Comparison of ENCODE assay signal across 10 cellular contexts in the genomic region with DNA sequence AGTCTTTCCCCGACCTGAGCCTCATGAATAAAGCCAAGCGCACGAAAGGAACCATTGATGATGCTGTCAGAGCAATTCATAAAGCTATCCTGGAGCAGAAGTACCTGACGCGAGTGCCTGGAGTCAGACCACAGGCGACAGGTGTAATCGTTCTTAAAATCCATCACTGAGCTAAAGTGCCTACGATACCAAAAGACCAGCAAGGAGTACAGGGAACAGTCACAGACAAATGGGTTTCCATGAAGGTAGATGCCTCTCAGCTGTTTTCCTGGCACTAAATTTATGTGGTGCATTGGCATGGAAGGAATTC. TPM values are rescaled to one million over a fixed set of nuclear protein-coding genes. Genes with fewer than 3 reads are reported as not detected.
A peak's percentile ranks its signal among the peaks of the same experiment; 100 is the strongest.
DNase-seq lines count a peak whose midpoint lies in the region; ATAC-seq and TF ChIP-seq lines count a peak whose summit lies in the region.
"Had no signal": no experiment of that assay in that cellular context is flagged by ENCODE, and none has a peak within 500 bp of the region (broad histone marks: within the 10 kb centered on the region; RNA-seq: fewer than 3 reads in every experiment).

No MANE protein-coding gene starts in this region.

- POLR2A ChIA-PET in HEK293 (lab: Yijun Ruan, JAX): interaction anchor here (0.8 kb wide), 1 partner anchor 199 kb away, joined by 3 read pairs; no protein-coding TSS in a partner anchor

- DNase-seq in fibroblast of pulmonary artery (ENCODE audit: low read depth): no peak
- no peak for DNase-seq in skeletal muscle cell (ENCODE audit: low read depth)
- no peak for DNase-seq in sciatic nerve (ENCODE audit: low spot score)
- no peak for DNase-seq in AG08396 (ENCODE audit: low spot score)
- DNase-seq: activated gamma-delta T cell, NCI-H2171 had no signal

- intact Hi-C loops in sciatic nerve (cut with DNase I): no loop called here

- ATAC-seq in sciatic nerve (no peak), GM21360 (IDR thresholded peaks at IDR 0.05; ENCODE audit: unreplicated experiment) (no peak)

- no peak overlapping the region for H3K27ac ChIP-seq in HEK293 (ENCODE audit: extremely low read depth, low read depth, low read length)

- peaks cover 5% of the 10 kb centered on the region; the same call in 1 of the 2 replicates for H3K4me1 ChIP-seq in HEK293 (ENCODE audit: control insufficient read depth, insufficient read depth, low read length)

- TF ChIP-seq CTCF in HEK293 (tag by site-specific recombination; IDR thresholded peaks at IDR 0.05): no peak
- TF ChIP-seq CTCF in WI38 (IDR thresholded peaks at IDR 0.05; ENCODE audit: low read depth, low read length): no peak
- TF ChIP-seq CTCF in fibroblast of pulmonary artery (IDR thresholded peaks at IDR 0.05; ENCODE audit: low read length, missing control alignments): no peak

- CTCF ChIA-PET in HEK293 (lab: Yijun Ruan, JAX): interaction anchor here (0.6 to 3.0 kb wide), 6 partner anchors 8 to 1531 kb away, joined by 3 to 10 read pairs (median 4); no protein-coding TSS in a partner anchor

- H3K9me3 ChIP-seq in HEK293 (ENCODE audit: control insufficient read depth, insufficient read depth, low read depth, low read length): no peaks in the 10 kb centered on the region
- H3K9me3 ChIP-seq: esophagus muscularis mucosa had no signal

- H3K36me3 ChIP-seq in HEK293 (ENCODE audit: control insufficient read depth in 2 of 2, insufficient read depth in 1 of 2, low read length in 2 of 2): no peaks in the 10 kb centered on the region
- H3K36me3 ChIP-seq: esophagus muscularis mucosa had no signal

- H3K4me3 ChIP-seq in HEK293 (ENCODE audit: low read depth, low read length) (no peak overlapping the region), WI38 (ENCODE audit: low read depth, low read length) (peak overlapping the region; percentile 76; the same call in 1 of the 2 replicates), fibroblast of pulmonary artery (replicated peaks; ENCODE audit: low read depth, low read length) (peak overlapping the region; percentile 94), skeletal muscle cell (ENCODE audit: low read depth, low read length) (peak overlapping the region; percentile 73)

TF ChIP-seq in HEK293, 187 proteins besides CTCF, POLR2A, EP300 and RAD21:
- TF ChIP-seq, protein P1, sequence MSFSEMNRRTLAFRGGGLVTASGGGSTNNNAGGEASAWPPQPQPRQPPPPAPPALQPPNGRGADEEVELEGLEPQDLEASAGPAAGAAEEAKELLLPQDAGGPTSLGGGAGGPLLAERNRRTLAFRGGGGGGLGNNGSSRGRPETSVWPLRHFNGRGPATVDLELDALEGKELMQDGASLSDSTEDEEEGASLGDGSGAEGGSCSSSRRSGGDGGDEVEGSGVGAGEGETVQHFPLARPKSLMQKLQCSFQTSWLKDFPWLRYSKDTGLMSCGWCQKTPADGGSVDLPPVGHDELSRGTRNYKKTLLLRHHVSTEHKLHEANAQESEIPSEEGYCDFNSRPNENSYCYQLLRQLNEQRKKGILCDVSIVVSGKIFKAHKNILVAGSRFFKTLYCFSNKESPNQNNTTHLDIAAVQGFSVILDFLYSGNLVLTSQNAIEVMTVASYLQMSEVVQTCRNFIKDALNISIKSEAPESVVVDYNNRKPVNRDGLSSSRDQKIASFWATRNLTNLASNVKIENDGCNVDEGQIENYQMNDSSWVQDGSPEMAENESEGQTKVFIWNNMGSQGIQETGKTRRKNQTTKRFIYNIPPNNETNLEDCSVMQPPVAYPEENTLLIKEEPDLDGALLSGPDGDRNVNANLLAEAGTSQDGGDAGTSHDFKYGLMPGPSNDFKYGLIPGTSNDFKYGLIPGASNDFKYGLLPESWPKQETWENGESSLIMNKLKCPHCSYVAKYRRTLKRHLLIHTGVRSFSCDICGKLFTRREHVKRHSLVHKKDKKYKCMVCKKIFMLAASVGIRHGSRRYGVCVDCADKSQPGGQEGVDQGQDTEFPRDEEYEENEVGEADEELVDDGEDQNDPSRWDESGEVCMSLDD (tag by site-specific recombination; IDR thresholded peaks at IDR 0.05): no peak
- peak; percentile 23; the same call in 1 of the 2 replicates for TF ChIP-seq SCRT1 (tag by site-specific recombination; IDR thresholded peaks at IDR 0.05; ENCODE audit: borderline replicate concordance)
- TF ChIP-seq SCRT2 (tag by site-specific recombination; IDR thresholded peaks at IDR 0.05): peak; percentile 61
- TF ChIP-seq, protein P2, sequence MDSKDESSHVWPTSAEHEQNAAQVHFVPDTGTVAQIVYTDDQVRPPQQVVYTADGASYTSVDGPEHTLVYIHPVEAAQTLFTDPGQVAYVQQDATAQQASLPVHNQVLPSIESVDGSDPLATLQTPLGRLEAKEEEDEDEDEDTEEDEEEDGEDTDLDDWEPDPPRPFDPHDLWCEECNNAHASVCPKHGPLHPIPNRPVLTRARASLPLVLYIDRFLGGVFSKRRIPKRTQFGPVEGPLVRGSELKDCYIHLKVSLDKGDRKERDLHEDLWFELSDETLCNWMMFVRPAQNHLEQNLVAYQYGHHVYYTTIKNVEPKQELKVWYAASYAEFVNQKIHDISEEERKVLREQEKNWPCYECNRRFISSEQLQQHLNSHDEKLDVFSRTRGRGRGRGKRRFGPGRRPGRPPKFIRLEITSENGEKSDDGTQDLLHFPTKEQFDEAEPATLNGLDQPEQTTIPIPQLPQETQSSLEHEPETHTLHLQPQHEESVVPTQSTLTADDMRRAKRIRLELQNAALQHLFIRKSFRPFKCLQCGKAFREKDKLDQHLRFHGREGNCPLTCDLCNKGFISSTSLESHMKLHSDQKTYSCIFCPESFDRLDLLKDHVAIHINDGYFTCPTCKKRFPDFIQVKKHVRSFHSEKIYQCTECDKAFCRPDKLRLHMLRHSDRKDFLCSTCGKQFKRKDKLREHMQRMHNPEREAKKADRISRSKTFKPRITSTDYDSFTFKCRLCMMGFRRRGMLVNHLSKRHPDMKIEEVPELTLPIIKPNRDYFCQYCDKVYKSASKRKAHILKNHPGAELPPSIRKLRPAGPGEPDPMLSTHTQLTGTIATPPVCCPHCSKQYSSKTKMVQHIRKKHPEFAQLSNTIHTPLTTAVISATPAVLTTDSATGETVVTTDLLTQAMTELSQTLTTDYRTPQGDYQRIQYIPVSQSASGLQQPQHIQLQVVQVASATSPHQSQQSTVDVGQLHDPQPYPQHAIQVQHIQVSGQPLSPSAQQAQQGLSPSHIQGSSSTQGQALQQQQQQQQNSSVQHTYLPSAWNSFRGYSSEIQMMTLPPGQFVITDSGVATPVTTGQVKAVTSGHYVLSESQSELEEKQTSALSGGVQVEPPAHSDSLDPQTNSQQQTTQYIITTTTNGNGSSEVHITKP (tag by site-specific recombination; IDR thresholded peaks at IDR 0.05): no peak
- no peak for TF ChIP-seq ZFP41 (tag by site-specific recombination; IDR thresholded peaks at IDR 0.05; ENCODE audit: borderline replicate concordance)

RNA-seq across cellular contexts. Expression of gene PCED1B, which starts 1.4 kb away (rescaled TPM):
- 5.0 TPM for total RNA-seq in sciatic nerve

RNA-seq across cellular contexts. Expression of gene AMIGO2, which starts 1.7 kb away (rescaled TPM):
- 5.3 TPM for total RNA-seq in sciatic nerve
